In genomic region chr7:33903770-33904679, GRCh38 we compare ENCODE assay signal across 8 cellular contexts. TPM values are rescaled to one million over a fixed set of nuclear protein-coding genes. Genes with fewer than 3 reads are reported as not detected.
DNase-seq lines count a peak whose midpoint lies in the region; ATAC-seq, FAIRE-seq and TF ChIP-seq lines count a peak whose summit lies in the region.

No MANE protein-coding gene starts in this region.

- TF ChIP-seq POLR2A in gastroesophageal sphincter (IDR thresholded peaks at IDR 0.05) = no peak

- no peaks in the 10 kb centered on the region for H3K9me3 Mint-ChIP-seq in nephron

- peak overlapping the region; percentile 88 to 93 (median 92) for H3K4me3 Mint-ChIP-seq in nephron

- WGBS in gastroesophageal sphincter (ENCODE audit: low coverage in 1 of 2), 2 donors = 10 to 12% methylated on average over 14 to 18 of the region's 56 CpGs

- peaks cover 9% of the 10 kb centered on the region for H3K27me3 ChIP-seq in gastroesophageal sphincter

- H3K36me3 ChIP-seq in gastroesophageal sphincter = no peaks in the 10 kb centered on the region

- peak; percentile 68 for FAIRE-seq in urothelium cell line (lab: Jason Lieb, UNC)

- peaks cover 5% of the 10 kb centered on the region for H3K36me3 Mint-ChIP-seq in nephron (ENCODE audit: low read depth)

- TF ChIP-seq CTCF in gastroesophageal sphincter (IDR thresholded peaks at IDR 0.05) = no peak
- TF ChIP-seq CTCF in nephron (IDR thresholded peaks at IDR 0.05; ENCODE audit: unreplicated experiment in 3 of 3) = no peak

- peak overlapping the region; percentile 55 to 76 for H3K4me3 ChIP-seq in gastroesophageal sphincter

- peaks cover 85% of the 10 kb centered on the region for H3K27me3 Mint-ChIP-seq in nephron (ENCODE audit: low read depth)

- H3K4me1 ChIP-seq in gastroesophageal sphincter = peaks cover 0 to 25% (median 3%) of the 10 kb centered on the region in 3 donors

- DNase-seq in DMS53 (lab: John Stamatoyannopoulos, UW) (peak; percentile 76), urothelium cell line (ENCODE audit: low spot score) (peak; percentile 41)
- DNase-seq in activated CD8-positive, alpha-beta memory T cell treated with anti-CD3 and anti-CD28 coated beads, Interleukin-2, amount 50 U/mL, for 48 hours = peak; percentile 69

- H3K27ac ChIP-seq in gastroesophageal sphincter = peak overlapping the region in 3 of 4 donors; percentile 2 to 78 (median 76)

- no peak for TF ChIP-seq EP300 in gastroesophageal sphincter (IDR thresholded peaks at IDR 0.05)

- H3K4me1 Mint-ChIP-seq in nephron = peaks cover 26% of the 10 kb centered on the region

- ATAC-seq in HG02798 (IDR thresholded peaks at IDR 0.05; ENCODE audit: poor library complexity, unreplicated experiment) = peak; percentile 30
- ATAC-seq in gastroesophageal sphincter = peak; percentile 59
- no peak for ATAC-seq in GM19467 (IDR thresholded peaks at IDR 0.05; ENCODE audit: unreplicated experiment)
- ATAC-seq in HG03025 (IDR thresholded peaks at IDR 0.05; ENCODE audit: low FRiP score, unreplicated experiment) = no peak

- H3K9me3 ChIP-seq in gastroesophageal sphincter = no peaks in the 10 kb centered on the region

- peak overlapping the region; percentile 68 to 79 (median 75) for H3K27ac Mint-ChIP-seq in nephron

RNA-seq across cellular contexts. Expression of gene BMPER, which starts 1.3 kb away (rescaled TPM):
- total RNA-seq in gastroesophageal sphincter = 10 to 100 TPM in 2 of 4 donors, 1 to 10 TPM in 2; 1.0 to 22.5 (median 12.0) TPM

Comparison
In these comparisons a context has a peak if more than half of its experiments do, and no peak if none do; other contexts are left out.
1. ATAC-seq: peak in HG02798 (single experiment) and gastroesophageal sphincter (single experiment); none in GM19467 (single experiment) and HG03025 (single experiment).
2. Peak in every context shown above with its lines, with median percentiles within 50 percentile points of each other: DNase-seq.